Comparison of ENCODE assay signal across 9 cellular contexts in genomic region chr6:28336284-28337024, GRCh38. TPM values are rescaled to one million over a fixed set of nuclear protein-coding genes. Genes with fewer than 3 reads are reported as not detected.
DNase-seq lines count a peak whose midpoint lies in the region; ATAC-seq, FAIRE-seq and TF ChIP-seq lines count a peak whose summit lies in the region.
"Had no signal": no experiment of that assay in that cellular context is flagged by ENCODE, and none has a peak within 500 bp of the region (broad histone marks: within the 10 kb centered on the region; RNA-seq: fewer than 3 reads in every experiment).

No MANE protein-coding gene starts in this region.

- H3K36me3 ChIP-seq in neutrophil, result no peaks in the 10 kb centered on the region

- H3K4me1 Mint-ChIP-seq in T-helper 17 cell, result peaks cover 2% of the 10 kb centered on the region

- H3K4me3 ChIP-seq in fibroblast of the aortic adventitia (ENCODE audit: low read depth, low read length) (peak overlapping the region; percentile 75), neutrophil (ENCODE audit: low read depth in 1 of 2, low read length in 1 of 2) (peak overlapping the region; percentile 71 to 76)

- H3K27ac ChIP-seq in neutrophil, result peak overlapping the region; percentile 82

- TF ChIP-seq CTCF in fibroblast of the aortic adventitia (IDR thresholded peaks at IDR 0.05; ENCODE audit: insufficient read depth, low read length) (no peak), neutrophil (IDR thresholded peaks at IDR 0.05) (no peak)

- H3K9me3 ChIP-seq in T-helper 17 cell (ENCODE audit: control insufficient read depth, low read length, poor library complexity, severe bottlenecking), result no peaks in the 10 kb centered on the region
- H3K9me3 ChIP-seq in neutrophil, result peaks cover 4% of the 10 kb centered on the region

- H3K36me3 Mint-ChIP-seq in T-helper 17 cell (ENCODE audit: low read depth), result no peaks in the 10 kb centered on the region

- no peak for FAIRE-seq in frontal cortex (lab: Jason Lieb, UNC)
- FAIRE-seq: TTC549 had no signal

- DNase-seq in COLO668 (lab: John Stamatoyannopoulos, UW; ENCODE audit: unreplicated experiment) (peak; percentile 36), LHCN-M2 (ENCODE audit: low read depth) (peak; percentile 51), T-helper 17 cell (no peak), fibroblast of the aortic adventitia (ENCODE audit: low read depth) (peak; percentile 31), frontal cortex (ENCODE audit: low spot score in 2 of 2) (no peak)
- DNase-seq in activated CD4-positive, alpha-beta T cell treated with anti-CD3 and anti-CD28 coated beads, Interleukin-2, amount 50 U/mL, for 4 hours, result no peak

- no peaks in the 10 kb centered on the region for H3K27me3 Mint-ChIP-seq in T-helper 17 cell

- H3K4me1 ChIP-seq in neutrophil (ENCODE audit: control insufficient read depth in 1 of 2, insufficient read depth in 1 of 2, low read depth in 1 of 2, low read length in 1 of 2), result peaks cover 12 to 18% of the 10 kb centered on the region in 2 experiments

- peak; percentile 13 for ATAC-seq in GM19372 (IDR thresholded peaks at IDR 0.05; ENCODE audit: low read depth, unreplicated experiment)
- peak; percentile 24 for ATAC-seq in T-helper 17 cell

- no peak overlapping the region for H3K4me3 Mint-ChIP-seq in T-helper 17 cell

- H3K27me3 ChIP-seq in neutrophil, result no peaks in the 10 kb centered on the region

- H3K27ac Mint-ChIP-seq in T-helper 17 cell, result no peak overlapping the region

RNA-seq across cellular contexts. Expression of gene ZSCAN31, which starts 0.5 kb away (rescaled TPM):
- total RNA-seq in LHCN-M2 (2014; rRNA removed), result 5.1 and 8.9 TPM in 2 replicates
- polyA plus RNA-seq in LHCN-M2 (2012), result 3.4 TPM
- under 1 TPM; 0.77 to 0.86 TPM for total RNA-seq in T-helper 17 cell
- total RNA-seq in fibroblast of the aortic adventitia (ENCODE audit: low replicate concordance), result 13.9 and 31.2 TPM in 2 replicates
- 13.5 TPM for total RNA-seq in frontal cortex

RNA-seq across cellular contexts. Expression of gene ZKSCAN3, which starts 13.3 kb away (rescaled TPM):
- total RNA-seq in LHCN-M2 (2014; rRNA removed) (4.1 and 4.9 TPM in 2 replicates), T-helper 17 cell (1 to 10 TPM; 2.0 to 3.9 TPM), fibroblast of the aortic adventitia (ENCODE audit: low replicate concordance) (2.6 and 3.6 TPM in 2 replicates), frontal cortex (7.3 TPM)
- 2.6 TPM for polyA plus RNA-seq in LHCN-M2 (2012)

RNA-seq across cellular contexts. Expression of gene PGBD1, which starts 55.1 kb away (rescaled TPM):
- total RNA-seq in LHCN-M2 (2014; rRNA removed), result 11.9 and 12.0 TPM in 2 replicates
- polyA plus RNA-seq in LHCN-M2 (2012), result 4.2 TPM
- total RNA-seq in T-helper 17 cell, result 1 to 10 TPM; 1.1 to 1.3 TPM
- 7.7 and 8.1 TPM in 2 replicates for total RNA-seq in fibroblast of the aortic adventitia (ENCODE audit: low replicate concordance)
- total RNA-seq in frontal cortex, result 19.2 TPM

Comparison
In these comparisons a context has a peak if more than half of its experiments do, and no peak if none do; other contexts are left out.
1. DNase-seq: peak in COLO668 (single experiment), LHCN-M2 (single experiment) and fibroblast of the aortic adventitia (single experiment); none in T-helper 17 cell (0 of 3), frontal cortex (0 of 2) and activated CD4-positive, alpha-beta T cell treated with anti-CD3 and anti-CD28 coated beads, Interleukin-2, amount 50 U/mL, for 4 hours (0 of 2).